1 cellular context compared by ENCODE assay signal in the genomic region with DNA sequence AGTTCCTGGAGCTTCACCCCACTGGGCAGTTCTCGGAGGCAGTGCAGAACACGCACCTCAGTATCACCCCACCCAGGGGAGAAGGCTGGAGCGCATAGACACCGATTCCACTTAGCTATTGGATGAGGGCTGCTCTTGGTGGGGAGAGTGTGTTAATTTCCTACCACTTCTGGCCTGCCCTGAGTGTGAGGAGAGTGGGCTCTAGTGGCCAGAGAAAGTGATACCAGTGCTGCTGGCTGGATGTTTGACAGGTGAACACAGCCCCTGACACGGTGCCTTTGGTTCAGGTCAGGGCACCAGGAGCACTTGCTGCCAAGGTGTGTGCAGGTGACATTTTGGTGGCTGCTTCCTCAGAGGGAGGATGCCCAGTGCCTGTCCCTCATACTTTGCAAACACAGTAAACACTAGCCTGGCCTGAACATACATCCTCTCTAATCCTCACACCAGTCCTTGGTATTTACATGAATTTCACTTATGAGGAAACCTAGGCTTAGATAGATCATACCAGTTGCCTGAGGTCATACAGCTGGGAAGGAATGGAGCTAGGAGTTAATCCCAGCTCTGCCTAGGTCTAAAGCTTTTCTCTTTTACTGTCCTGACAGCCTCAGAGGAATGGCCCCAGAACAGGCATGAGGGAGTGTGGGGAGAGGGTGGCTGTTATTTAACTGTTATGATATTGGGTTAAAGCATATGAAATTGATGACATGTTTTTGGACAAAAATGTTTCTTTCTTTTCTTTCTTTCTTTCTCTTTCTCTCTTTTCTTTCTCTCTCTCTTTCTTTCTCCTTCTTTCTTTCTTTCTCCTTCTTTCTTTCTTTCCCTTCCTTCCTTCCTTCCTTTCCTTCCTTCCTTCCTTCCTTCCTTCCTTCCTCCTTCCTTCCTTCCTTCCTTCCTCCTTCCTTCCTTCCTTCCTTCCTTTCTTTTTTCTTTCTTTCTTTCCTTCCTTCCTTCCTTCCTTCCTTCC.
A peak's percentile ranks its signal among the peaks of the same experiment; 100 is the strongest.
TF ChIP-seq lines count a peak whose summit lies in the region.

No MANE protein-coding gene starts in this region.

TF ChIP-seq in HEK293, 187 proteins besides CTCF, POLR2A, EP300 and RAD21 (continued from another document):
- TF ChIP-seq, protein P1, sequence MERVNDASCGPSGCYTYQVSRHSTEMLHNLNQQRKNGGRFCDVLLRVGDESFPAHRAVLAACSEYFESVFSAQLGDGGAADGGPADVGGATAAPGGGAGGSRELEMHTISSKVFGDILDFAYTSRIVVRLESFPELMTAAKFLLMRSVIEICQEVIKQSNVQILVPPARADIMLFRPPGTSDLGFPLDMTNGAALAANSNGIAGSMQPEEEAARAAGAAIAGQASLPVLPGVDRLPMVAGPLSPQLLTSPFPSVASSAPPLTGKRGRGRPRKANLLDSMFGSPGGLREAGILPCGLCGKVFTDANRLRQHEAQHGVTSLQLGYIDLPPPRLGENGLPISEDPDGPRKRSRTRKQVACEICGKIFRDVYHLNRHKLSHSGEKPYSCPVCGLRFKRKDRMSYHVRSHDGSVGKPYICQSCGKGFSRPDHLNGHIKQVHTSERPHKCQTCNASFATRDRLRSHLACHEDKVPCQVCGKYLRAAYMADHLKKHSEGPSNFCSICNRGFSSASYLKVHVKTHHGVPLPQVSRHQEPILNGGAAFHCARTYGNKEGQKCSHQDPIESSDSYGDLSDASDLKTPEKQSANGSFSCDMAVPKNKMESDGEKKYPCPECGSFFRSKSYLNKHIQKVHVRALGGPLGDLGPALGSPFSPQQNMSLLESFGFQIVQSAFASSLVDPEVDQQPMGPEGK (tag by site-specific recombination; IDR thresholded peaks at IDR 0.05): peak; percentile 25; the same call in 1 of the 2 replicates
- TF ChIP-seq ZNF366 (tag by site-specific recombination; conservative IDR thresholded peaks at IDR 0.05) (peak; percentile 94), ZNF654 (tag by site-specific recombination; IDR thresholded peaks at IDR 0.05; ENCODE audit: low read depth) (peak; percentile 66), ZBTB17 (tag by site-specific recombination; IDR thresholded peaks at IDR 0.05) (peak; percentile 43; the same call in 1 of the 2 replicates)
TF ChIP-seq in HEK293: peak in this region for 5.
